1 cellular context compared by ENCODE assay signal in genomic region chr1:182839209-182840065, GRCh38.
TF ChIP-seq lines count a peak whose summit lies in the region.

Gene DHX9, plus strand, starts transcription at chr1:182839347. Its CDS starts 3,220 bp downstream, at chr1:182842567.

TF ChIP-seq in HepG2, 621 proteins besides CTCF, POLR2A, EP300 and RAD21 (continued from another document and continues in another):
- TF ChIP-seq ZNF646 (CRISPR knock-in tag; IDR thresholded peaks at IDR 0.05) (no peak), ZNF761 (CRISPR knock-in tag; conservative IDR thresholded peaks at IDR 0.05) (no peak), NAIF1 (CRISPR knock-in tag; IDR thresholded peaks at IDR 0.05; ENCODE audit: borderline replicate concordance) (no peak; the same call in 1 of the 2 replicates), ZNF768 (CRISPR knock-in tag; IDR thresholded peaks at IDR 0.05) (peak; percentile 66; the same call in 1 of the 2 replicates), KDM5B (CRISPR knock-in tag; IDR thresholded peaks at IDR 0.05; ENCODE audit: borderline replicate concordance) (peak; percentile 89), ZNF567 (CRISPR knock-in tag; IDR thresholded peaks at IDR 0.05; ENCODE audit: borderline replicate concordance) (peak; percentile 97; the same call in 1 of the 2 replicates), CREBL2 (CRISPR knock-in tag; IDR thresholded peaks at IDR 0.05; ENCODE audit: borderline replicate concordance) (peak; percentile 56; the same call in 1 of the 2 replicates), ARID4A (CRISPR knock-in tag; IDR thresholded peaks at IDR 0.05; ENCODE audit: borderline replicate concordance) (peak; percentile 91), TFE3 (CRISPR knock-in tag; IDR thresholded peaks at IDR 0.05) (peak; percentile 13; the same call in 1 of the 2 replicates), ZNF607 (CRISPR knock-in tag; IDR thresholded peaks at IDR 0.05; ENCODE audit: borderline replicate concordance) (peak; percentile 79), ZNF326 (CRISPR knock-in tag; IDR thresholded peaks at IDR 0.05; ENCODE audit: borderline replicate concordance) (no peak), SOX5 (CRISPR knock-in tag; IDR thresholded peaks at IDR 0.05; ENCODE audit: borderline replicate concordance) (no peak; the same call in 1 of the 2 replicates), FUBP1 (CRISPR knock-in tag; IDR thresholded peaks at IDR 0.05; ENCODE audit: borderline replicate concordance) (no peak), ZNF776 (CRISPR knock-in tag; IDR thresholded peaks at IDR 0.05) (peak; percentile 83), WIZ (CRISPR knock-in tag; IDR thresholded peaks at IDR 0.05) (no peak), AHDC1 (CRISPR knock-in tag; IDR thresholded peaks at IDR 0.05; ENCODE audit: borderline replicate concordance) (peak; percentile 27), NBN (conservative IDR thresholded peaks at IDR 0.05) (no peak), ZNF639 (CRISPR knock-in tag; conservative IDR thresholded peaks at IDR 0.05) (peak; percentile 52; the same call in 1 of the 2 replicates), TCF12 (IDR thresholded peaks at IDR 0.05) (no peak), TCF12 (CRISPR knock-in tag; IDR thresholded peaks at IDR 0.05) (peak; percentile 35; the same call in 1 of the 2 replicates), RARG (CRISPR knock-in tag; IDR thresholded peaks at IDR 0.05; ENCODE audit: low read depth) (no peak), MIXL1 (CRISPR knock-in tag; IDR thresholded peaks at IDR 0.05) (no peak), ZMAT3 (CRISPR knock-in tag; conservative IDR thresholded peaks at IDR 0.05) (0 out of 2 replicates have a peak, but pooled peaks have one; percentile 13), HNRNPK (IDR thresholded peaks at IDR 0.05; ENCODE audit: low read depth, low read length, poor library complexity, severe bottlenecking) (peak; percentile 43), KAT8 (CRISPR knock-in tag; IDR thresholded peaks at IDR 0.05) (peak; percentile 54; the same call in 1 of the 2 replicates), CHCHD3 (CRISPR knock-in tag; IDR thresholded peaks at IDR 0.05) (no peak), ASH2L (IDR thresholded peaks at IDR 0.05; ENCODE audit: insufficient read length, low read depth, low read length) (peak; percentile 97), MED8 (CRISPR knock-in tag; IDR thresholded peaks at IDR 0.05; ENCODE audit: insufficient replicate concordance) (peak; percentile 64), PREB (CRISPR knock-in tag; IDR thresholded peaks at IDR 0.05) (no peak), ZNF850 (CRISPR knock-in tag; conservative IDR thresholded peaks at IDR 0.05) (no peak), ATF1 (CRISPR knock-in tag; IDR thresholded peaks at IDR 0.05) (no peak), HDAC6 (IDR thresholded peaks at IDR 0.05; ENCODE audit: low read depth, low read length) (no peak)
